ENCODE assay signal across 1 cellular context in the genomic region with DNA sequence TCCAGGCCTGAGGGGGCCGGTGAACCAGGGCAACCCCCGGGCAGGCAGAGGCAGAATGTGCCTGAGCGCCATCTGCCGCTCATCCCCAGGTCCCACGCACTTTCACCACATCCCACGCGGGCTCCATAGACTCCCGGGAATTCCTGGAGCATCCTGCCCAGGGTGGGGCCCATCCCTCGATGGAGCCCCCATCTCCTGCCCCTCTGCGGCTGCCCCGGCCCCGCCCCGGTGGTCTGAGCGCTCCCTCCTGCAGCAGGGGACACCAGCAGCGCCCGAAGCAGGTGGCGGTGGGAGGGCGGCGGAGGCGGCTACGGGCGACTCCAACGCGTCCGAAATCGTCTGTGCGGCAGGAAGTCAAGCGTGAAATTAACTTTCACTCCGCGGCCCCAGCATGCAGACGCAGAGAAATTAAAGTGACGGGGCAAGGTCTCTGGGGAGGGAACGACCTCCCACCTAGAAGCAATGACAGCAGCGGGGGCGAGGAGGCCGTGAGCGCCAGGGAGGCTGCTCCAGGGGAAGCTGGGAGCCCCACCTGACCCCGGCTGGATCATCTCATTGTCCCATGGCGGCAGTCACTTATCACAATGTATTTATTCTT.
TF ChIP-seq lines count a peak whose summit lies in the region.

No MANE protein-coding gene starts in this region.

TF ChIP-seq in HEK293, 187 proteins besides CTCF, POLR2A, EP300 and RAD21 (continued from another document):
- TF ChIP-seq, protein P1, sequence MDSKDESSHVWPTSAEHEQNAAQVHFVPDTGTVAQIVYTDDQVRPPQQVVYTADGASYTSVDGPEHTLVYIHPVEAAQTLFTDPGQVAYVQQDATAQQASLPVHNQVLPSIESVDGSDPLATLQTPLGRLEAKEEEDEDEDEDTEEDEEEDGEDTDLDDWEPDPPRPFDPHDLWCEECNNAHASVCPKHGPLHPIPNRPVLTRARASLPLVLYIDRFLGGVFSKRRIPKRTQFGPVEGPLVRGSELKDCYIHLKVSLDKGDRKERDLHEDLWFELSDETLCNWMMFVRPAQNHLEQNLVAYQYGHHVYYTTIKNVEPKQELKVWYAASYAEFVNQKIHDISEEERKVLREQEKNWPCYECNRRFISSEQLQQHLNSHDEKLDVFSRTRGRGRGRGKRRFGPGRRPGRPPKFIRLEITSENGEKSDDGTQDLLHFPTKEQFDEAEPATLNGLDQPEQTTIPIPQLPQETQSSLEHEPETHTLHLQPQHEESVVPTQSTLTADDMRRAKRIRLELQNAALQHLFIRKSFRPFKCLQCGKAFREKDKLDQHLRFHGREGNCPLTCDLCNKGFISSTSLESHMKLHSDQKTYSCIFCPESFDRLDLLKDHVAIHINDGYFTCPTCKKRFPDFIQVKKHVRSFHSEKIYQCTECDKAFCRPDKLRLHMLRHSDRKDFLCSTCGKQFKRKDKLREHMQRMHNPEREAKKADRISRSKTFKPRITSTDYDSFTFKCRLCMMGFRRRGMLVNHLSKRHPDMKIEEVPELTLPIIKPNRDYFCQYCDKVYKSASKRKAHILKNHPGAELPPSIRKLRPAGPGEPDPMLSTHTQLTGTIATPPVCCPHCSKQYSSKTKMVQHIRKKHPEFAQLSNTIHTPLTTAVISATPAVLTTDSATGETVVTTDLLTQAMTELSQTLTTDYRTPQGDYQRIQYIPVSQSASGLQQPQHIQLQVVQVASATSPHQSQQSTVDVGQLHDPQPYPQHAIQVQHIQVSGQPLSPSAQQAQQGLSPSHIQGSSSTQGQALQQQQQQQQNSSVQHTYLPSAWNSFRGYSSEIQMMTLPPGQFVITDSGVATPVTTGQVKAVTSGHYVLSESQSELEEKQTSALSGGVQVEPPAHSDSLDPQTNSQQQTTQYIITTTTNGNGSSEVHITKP (tag by site-specific recombination; IDR thresholded peaks at IDR 0.05) = no peak
- TF ChIP-seq, protein P2, sequence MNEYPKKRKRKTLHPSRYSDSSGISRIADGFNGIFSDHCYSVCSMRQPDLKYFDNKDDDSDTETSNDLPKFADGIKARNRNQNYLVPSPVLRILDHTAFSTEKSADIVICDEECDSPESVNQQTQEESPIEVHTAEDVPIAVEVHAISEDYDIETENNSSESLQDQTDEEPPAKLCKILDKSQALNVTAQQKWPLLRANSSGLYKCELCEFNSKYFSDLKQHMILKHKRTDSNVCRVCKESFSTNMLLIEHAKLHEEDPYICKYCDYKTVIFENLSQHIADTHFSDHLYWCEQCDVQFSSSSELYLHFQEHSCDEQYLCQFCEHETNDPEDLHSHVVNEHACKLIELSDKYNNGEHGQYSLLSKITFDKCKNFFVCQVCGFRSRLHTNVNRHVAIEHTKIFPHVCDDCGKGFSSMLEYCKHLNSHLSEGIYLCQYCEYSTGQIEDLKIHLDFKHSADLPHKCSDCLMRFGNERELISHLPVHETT (tag by site-specific recombination; IDR thresholded peaks at IDR 0.05) = no peak
- TF ChIP-seq ZNF211 (tag by site-specific recombination; IDR thresholded peaks at IDR 0.05; ENCODE audit: low read depth) (no peak), MEIS1 (CRISPR knock-in tag; IDR thresholded peaks at IDR 0.05; ENCODE audit: borderline replicate concordance) (no peak), WT1 (tag by site-specific recombination; IDR thresholded peaks at IDR 0.05) (0 out of 2 replicates have a peak, but pooled peaks have one; percentile 49), OVOL3 (tag by site-specific recombination; IDR thresholded peaks at IDR 0.05) (no peak), ZSCAN30 (tag by site-specific recombination; IDR thresholded peaks at IDR 0.05) (no peak), TRIM28 (IDR thresholded peaks at IDR 0.05; ENCODE audit: borderline replicate concordance, low read length) (peak; percentile 65; the same call in 1 of the 2 replicates), SP2 (tag by site-specific recombination; IDR thresholded peaks at IDR 0.05) (no peak), ZBTB1 (tag by site-specific recombination; IDR thresholded peaks at IDR 0.05) (no peak), GFI1B (tag by site-specific recombination; IDR thresholded peaks at IDR 0.05) (no peak), ZNF701 (tag by site-specific recombination; IDR thresholded peaks at IDR 0.05) (no peak), GLIS1 (tag by site-specific recombination; IDR thresholded peaks at IDR 0.05) (peak; percentile 31; the same call in 1 of the 2 replicates), ZNF433 (tag by site-specific recombination; IDR thresholded peaks at IDR 0.05; ENCODE audit: low read depth) (no peak), ZNF302 (tag by site-specific recombination; IDR thresholded peaks at IDR 0.05; ENCODE audit: low read depth) (no peak), ZNF76 (tag by site-specific recombination; IDR thresholded peaks at IDR 0.05; ENCODE audit: borderline replicate concordance, low read depth) (no peak), ZNF184 (tag by site-specific recombination; IDR thresholded peaks at IDR 0.05) (no peak), SP3 (tag by site-specific recombination; IDR thresholded peaks at IDR 0.05) (no peak), ZNF544 (tag by site-specific recombination; IDR thresholded peaks at IDR 0.05) (no peak), HOXA7 (CRISPR knock-in tag; IDR thresholded peaks at IDR 0.05; ENCODE audit: borderline replicate concordance) (no peak), ZNF16 (tag by site-specific recombination; IDR thresholded peaks at IDR 0.05; ENCODE audit: low read depth) (no peak), ZFP41 (tag by site-specific recombination; IDR thresholded peaks at IDR 0.05; ENCODE audit: borderline replicate concordance) (no peak), ZFHX2 (tag by site-specific recombination; conservative IDR thresholded peaks at IDR 0.05) (peak; percentile 90), ZNF133 (tag by site-specific recombination; IDR thresholded peaks at IDR 0.05) (no peak), KLF10 (tag by site-specific recombination; IDR thresholded peaks at IDR 0.05) (no peak), ZNF654 (tag by site-specific recombination; IDR thresholded peaks at IDR 0.05; ENCODE audit: low read depth) (no peak), REPIN1 (tag by site-specific recombination; IDR thresholded peaks at IDR 0.05; ENCODE audit: low read depth) (no peak)
